21 cellular contexts compared by ENCODE assay signal in the genomic region with DNA sequence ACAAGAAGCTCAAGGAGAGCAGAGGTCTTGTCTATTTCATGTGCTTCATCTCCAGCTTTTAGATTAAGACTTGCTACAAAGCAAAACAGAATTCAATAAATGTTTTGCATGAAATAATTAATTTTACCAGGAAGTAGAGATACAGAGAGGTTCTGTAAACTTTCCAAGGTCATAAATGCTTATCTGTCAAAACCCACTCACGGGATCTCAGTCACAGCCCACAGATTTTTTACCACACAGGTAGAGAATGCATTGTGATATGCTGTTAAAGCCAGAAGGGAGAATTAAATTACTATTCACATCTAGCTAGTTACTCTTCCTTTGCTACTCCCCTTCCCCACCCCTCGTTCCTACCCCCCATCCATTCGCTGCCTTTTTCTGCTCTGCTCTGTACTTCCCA.
DNase-seq lines count a peak whose midpoint lies in the region; ATAC-seq, FAIRE-seq and TF ChIP-seq lines count a peak whose summit lies in the region.
"Had no signal": no experiment of that assay in that cellular context is flagged by ENCODE, and none has a peak within 500 bp of the region (broad histone marks: within the 10 kb centered on the region; RNA-seq: fewer than 3 reads in every experiment).

No MANE protein-coding gene starts in this region.

- peak; percentile 69 for ATAC-seq in body of pancreas
- no peak for ATAC-seq in HG02678 (IDR thresholded peaks at IDR 0.05; ENCODE audit: unreplicated experiment)
- ATAC-seq: GM23338, HCT116 had no signal

- H3K4me2 ChIP-seq in BLaER1 treated with 17β-estradiol and CSF1 and Interleukin-3, amounts not matched to agents 10 nM and 100 nM = peak overlapping the region in 9 of 11 experiments; percentile 22 to 65 (median 39); a peak in 11 of 22 replicates
- peak overlapping the region; percentile 17 for H3K4me2 ChIP-seq in Loucy (ENCODE audit: low read depth, low read length, poor library complexity, severe bottlenecking)
- H3K4me2 ChIP-seq: BLaER1, GM23338 had no signal

- intact Hi-C loops in body of pancreas (cut with DNase I) (no loop called here), thyroid gland (cut with DNase I) (no loop called here)

- no peak for DNase-seq in body of pancreas
- no peak for DNase-seq in stimulated activated CD4-positive, alpha-beta T cell treated with anti-CD3 and anti-CD28 coated beads, Interleukin-2, amount 100 ng/mL, for 48 hours
- DNase-seq in urothelium cell line (ENCODE audit: low spot score) = no peak
- no peak for DNase-seq in thyroid gland
- DNase-seq: CD4-positive, alpha-beta T cell; CD8-positive, alpha-beta memory T cell; DMS 273 treated with DMSO at 0.1 percent for 48 hours; DMS79; H9 had no signal

- H3K4me1 ChIP-seq in BLaER1 treated with 17β-estradiol and CSF1 and Interleukin-3, amounts not matched to agents 10 nM and 100 nM = peaks cover 0 to 14% (median 6%) of the 10 kb centered on the region in 10 experiments; a peak in 15 of 20 replicates
- H3K4me1 ChIP-seq in Loucy (ENCODE audit: insufficient read depth, low read length, poor library complexity, severe bottlenecking) = peaks cover 8% of the 10 kb centered on the region
- peaks cover 3% of the 10 kb centered on the region for H3K4me1 ChIP-seq in body of pancreas
- peaks cover 6 to 16% of the 10 kb centered on the region in 2 experiments for H3K4me1 ChIP-seq in neutrophil (ENCODE audit: control insufficient read depth in 1 of 2, insufficient read depth in 1 of 2, low read depth in 1 of 2, low read length in 1 of 2)
- H3K4me1 ChIP-seq in thyroid gland = no peaks in the 10 kb centered on the region

- peak overlapping the region; percentile 71 for H2AFZ ChIP-seq in Loucy (ENCODE audit: low read length)
- H2AFZ ChIP-seq: GM23338 had no signal

- H3K27me3 ChIP-seq in BLaER1 treated with 17β-estradiol and CSF1 and Interleukin-3, amounts not matched to agents 10 nM and 100 nM = no peaks in the 10 kb centered on the region
- no peaks in the 10 kb centered on the region for H3K27me3 ChIP-seq in Loucy (ENCODE audit: insufficient read depth, low read length, poor library complexity, severe bottlenecking)
- H3K27me3 ChIP-seq in body of pancreas = no peaks in the 10 kb centered on the region
- H3K27me3 ChIP-seq in neutrophil = no peaks in the 10 kb centered on the region
- H3K27me3 ChIP-seq in thyroid gland = no peaks in the 10 kb centered on the region
- H3K27me3 ChIP-seq: BLaER1 had no signal

- no peaks in the 10 kb centered on the region for H3K79me2 ChIP-seq in Loucy (ENCODE audit: insufficient read depth, low read length)

- H4K20me1 ChIP-seq in BLaER1 treated with 17β-estradiol and CSF1 and Interleukin-3, amounts not matched to agents 10 nM and 100 nM = no peaks in the 10 kb centered on the region
- no peaks in the 10 kb centered on the region for H4K20me1 ChIP-seq in Loucy (ENCODE audit: insufficient read depth, low read length, poor library complexity, severe bottlenecking)
- H4K20me1 ChIP-seq: BLaER1 had no signal

- TF ChIP-seq CTCF in Loucy (conservative IDR thresholded peaks at IDR 0.05; ENCODE audit: low read length) (no peak), body of pancreas (IDR thresholded peaks at IDR 0.05) (no peak), neutrophil (IDR thresholded peaks at IDR 0.05) (no peak), thyroid gland (IDR thresholded peaks at IDR 0.05) (no peak)

- no peaks in the 10 kb centered on the region for H3K36me3 ChIP-seq in BLaER1 treated with 17β-estradiol and CSF1 and Interleukin-3, amounts not matched to agents 10 nM and 100 nM
- H3K36me3 ChIP-seq in Loucy (ENCODE audit: insufficient read depth, low read length) (no peaks in the 10 kb centered on the region), body of pancreas (replicated peaks in 1 of 2; ENCODE audit: insufficient read depth in 1 of 2, low read depth in 2 of 2) (no peaks in the 10 kb centered on the region), neutrophil (no peaks in the 10 kb centered on the region), thyroid gland (no peaks in the 10 kb centered on the region)
- H3K36me3 ChIP-seq: BLaER1 had no signal

- FAIRE-seq in urothelium cell line (lab: Jason Lieb, UNC) = no peak
- FAIRE-seq: A204.1, D721Med, GM12891, GM18507 had no signal

- peaks cover 0 to 5% (median 0%) of the 10 kb centered on the region in 11 experiments; a peak in 2 of 22 replicates for H3K9me3 ChIP-seq in BLaER1 treated with 17β-estradiol and CSF1 and Interleukin-3, amounts not matched to agents 10 nM and 100 nM (replicated peaks in 1 of 11)
- H3K9me3 ChIP-seq in Loucy (ENCODE audit: insufficient read depth, low read depth, low read length) (no peaks in the 10 kb centered on the region), body of pancreas (no peaks in the 10 kb centered on the region), neutrophil (no peaks in the 10 kb centered on the region), thyroid gland (no peaks in the 10 kb centered on the region)
- H3K9me3 ChIP-seq: BLaER1 had no signal

- no peaks in the 10 kb centered on the region for H3K9me2 ChIP-seq in Loucy (replicated peaks; ENCODE audit: low read depth, low read length)

- 42 to 47% methylated on average over 3 of the region's 3 CpGs for WGBS in body of pancreas, 2 donors
- WGBS in thyroid gland, 2 donors = 72 to 73% methylated on average over 3 of the region's 3 CpGs

- no peak overlapping the region for H3K4me3 ChIP-seq in BLaER1 treated with 17β-estradiol and CSF1 and Interleukin-3, amounts not matched to agents 10 nM and 100 nM
- H3K4me3 ChIP-seq in Loucy (ENCODE audit: low read length, poor library complexity, severe bottlenecking) (no peak overlapping the region), body of pancreas (no peak overlapping the region), neutrophil (ENCODE audit: low read depth in 1 of 2, low read length in 1 of 2) (no peak overlapping the region), thyroid gland (replicated peaks in 1 of 3) (no peak overlapping the region)
- H3K4me3 ChIP-seq: BLaER1, GM23338 had no signal

- peak overlapping the region in 2 of 11 experiments; percentile 13 to 43; a peak in 1 of 22 replicates for H3K27ac ChIP-seq in BLaER1 treated with 17β-estradiol and CSF1 and Interleukin-3, amounts not matched to agents 10 nM and 100 nM
- peak overlapping the region in 3 of 4 donors; percentile 50 to 73 (median 60) for H3K27ac ChIP-seq in body of pancreas
- H3K27ac ChIP-seq in neutrophil = peak overlapping the region; percentile 37
- H3K27ac ChIP-seq in thyroid gland = no peak overlapping the region
- H3K27ac ChIP-seq: 22Rv1, BLaER1 had no signal

- H3F3A ChIP-seq in Loucy (ENCODE audit: low read depth) = no peaks in the 10 kb centered on the region

- no peak overlapping the region for H3K9ac ChIP-seq in BLaER1 treated with 17β-estradiol and CSF1 and Interleukin-3, amounts not matched to agents 10 nM and 100 nM
- H3K9ac ChIP-seq in Loucy (ENCODE audit: low read depth, low read length, poor library complexity, severe bottlenecking) = no peak overlapping the region
- H3K9ac ChIP-seq: BLaER1 had no signal

- TF ChIP-seq POLR2A in body of pancreas (IDR thresholded peaks at IDR 0.05) = no peak
- TF ChIP-seq POLR2A in thyroid gland (IDR thresholded peaks at IDR 0.05) = no peak

Comparison
In these comparisons a context has a peak if more than half of its experiments do, and no peak if none do; other contexts are left out.
1. H3K27ac ChIP-seq: peak in body of pancreas (3 of 4) and neutrophil (single experiment); none in thyroid gland (0 of 3).